17 cellular contexts compared by ENCODE assay signal in the genomic region with DNA sequence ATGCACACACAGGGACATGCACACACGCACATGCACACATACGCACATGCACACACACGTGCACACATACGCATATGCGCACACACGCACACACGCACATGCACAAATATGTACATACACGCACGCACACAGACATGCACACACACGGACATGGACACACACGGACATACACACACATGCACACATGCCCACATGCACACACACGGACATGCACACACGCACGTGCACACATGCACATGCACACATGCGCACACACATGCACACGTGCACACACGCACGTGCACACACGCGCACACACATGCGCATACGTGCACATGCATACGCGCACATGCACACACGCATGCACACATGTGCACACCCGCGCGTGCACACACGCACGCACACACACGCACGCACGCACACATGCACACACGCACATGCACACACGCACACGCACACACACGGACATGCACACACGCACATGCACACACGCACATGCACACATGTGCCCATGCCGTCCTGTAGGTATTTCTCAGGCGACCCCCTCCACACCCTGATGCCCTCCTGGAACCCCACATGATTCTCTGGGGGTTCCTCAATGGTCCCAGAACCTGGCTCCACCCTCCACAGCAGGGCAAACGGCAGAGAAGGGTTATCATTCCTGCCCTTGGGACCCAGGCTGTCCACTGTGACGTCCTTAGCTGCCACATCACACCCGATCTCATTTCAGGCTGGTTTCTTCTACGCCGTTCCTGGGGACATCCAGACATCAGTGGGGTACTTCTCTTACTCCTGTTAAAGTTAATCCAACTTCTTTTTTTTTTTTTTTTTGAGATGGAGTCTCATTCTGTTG. TPM values are rescaled to one million over a fixed set of nuclear protein-coding genes. Genes with fewer than 3 reads are reported as not detected.
DNase-seq lines count a peak whose midpoint lies in the region; ATAC-seq and TF ChIP-seq lines count a peak whose summit lies in the region.
"Had no signal": no experiment of that assay in that cellular context is flagged by ENCODE, and none has a peak within 500 bp of the region (broad histone marks: within the 10 kb centered on the region; RNA-seq: fewer than 3 reads in every experiment).

No MANE protein-coding gene starts in this region.

- H3K27ac ChIP-seq in RWPE2 (ENCODE audit: poor library complexity, severe bottlenecking) (no peak overlapping the region), sigmoid colon (no peak overlapping the region)
- H3K27ac ChIP-seq: breast epithelium, esophagus squamous epithelium had no signal

- H3K4me1 ChIP-seq in RWPE2 (ENCODE audit: insufficient read depth, poor library complexity, severe bottlenecking) = no peaks in the 10 kb centered on the region
- peaks cover 0 to 27% (median 9%) of the 10 kb centered on the region in 4 donors for H3K4me1 ChIP-seq in sigmoid colon
- H3K4me1 ChIP-seq: breast epithelium had no signal

- no peaks in the 10 kb centered on the region for H3K36me3 ChIP-seq in RWPE2 (ENCODE audit: low read depth)
- H3K36me3 ChIP-seq in sigmoid colon = no peaks in the 10 kb centered on the region
- H3K36me3 ChIP-seq: breast epithelium, esophagus squamous epithelium had no signal

- 89 to 91% methylated on average over 46 of the region's 46 CpGs for whole genome bisulfite sequencing in sigmoid colon, 2 donors

- H3K9me3 ChIP-seq in RWPE2 (ENCODE audit: severe bottlenecking) (no peaks in the 10 kb centered on the region), sigmoid colon (no peaks in the 10 kb centered on the region)
- H3K9me3 ChIP-seq: breast epithelium, esophagus squamous epithelium had no signal

- no peak for TF ChIP-seq EP300 in sigmoid colon (IDR thresholded peaks at IDR 0.05)

- H3K27me3 ChIP-seq in RWPE2 (ENCODE audit: insufficient read depth, poor library complexity, severe bottlenecking) (peaks cover 74% of the 10 kb centered on the region), sigmoid colon (no peaks in the 10 kb centered on the region)

- intact Hi-C loops in sigmoid colon (cut with DNase I) = no loop called here

- DNase-seq in D341Med (ENCODE audit: low spot score) (peak; percentile 29), RWPE2 (ENCODE audit: low spot score) (peak; percentile 26), left lobe of liver (ENCODE audit: low spot score) (peak; percentile 10), sigmoid colon (peak; percentile 37)
- DNase-seq: activated CD4-positive, alpha-beta T cell treated with anti-CD3 and anti-CD28 coated beads for 48 hours; activated CD8-positive, alpha-beta memory T cell treated with anti-CD3 and anti-CD28 coated beads, Interleukin-2, amount 50 U/mL, for 4 hours; esophagus squamous epithelium; natural killer cell; NCI-H69; PC-3; T-helper 9 cell had no signal

- ATAC-seq in RWPE2 (ENCODE audit: low read depth) = no peak
- no peak for ATAC-seq in left lobe of liver
- no peak for ATAC-seq in GM19324 (IDR thresholded peaks at IDR 0.05; ENCODE audit: low FRiP score, unreplicated experiment)
- no peak for ATAC-seq in GM21619 (IDR thresholded peaks at IDR 0.05; ENCODE audit: unreplicated experiment)
- ATAC-seq in HG03045 (IDR thresholded peaks at IDR 0.05; ENCODE audit: unreplicated experiment) = no peak
- ATAC-seq: natural killer cell, PC-3 had no signal

- TF ChIP-seq CTCF in RWPE2 (IDR thresholded peaks at IDR 0.05; ENCODE audit: poor library complexity, severe bottlenecking) (no peak), sigmoid colon (IDR thresholded peaks at IDR 0.05) (no peak)

- no peak overlapping the region for H3K4me3 ChIP-seq in RWPE2 (ENCODE audit: severe bottlenecking)
- H3K4me3 ChIP-seq in sigmoid colon = no peak overlapping the region
- H3K4me3 ChIP-seq: breast epithelium, esophagus squamous epithelium had no signal

- no peak for TF ChIP-seq POLR2A in sigmoid colon (IDR thresholded peaks at IDR 0.05)

RNA-seq across cellular contexts. Expression of a gene that starts 9.6 kb away (rescaled TPM):
- not detected for total RNA-seq in left lobe of liver
- 10 to 100 TPM; 30.1 to 82.9 (median 49.5) TPM for total RNA-seq in sigmoid colon
- 1 to 10 TPM in 2 of 3 donors, not detected in 1; 1.2 to 2.4 TPM for polyA plus RNA-seq in sigmoid colon
- total RNA-seq: breast epithelium, glomerular endothelial cell, PC-3, renal cortical epithelial cell had no signal

Comparison
In these comparisons a context has a peak if more than half of its experiments do, and no peak if none do; other contexts are left out.
1. RNA of a gene that starts 9.6 kb away (total RNA-seq): 30.1 to 82.9 TPM in sigmoid colon; not detected in left lobe of liver (single experiment); every median in the first group is over 10 times any median in the second.
2. Peak in every context shown above with its lines, with median percentiles within 50 percentile points of each other: DNase-seq.